Comparison of ENCODE assay signal across 9 cellular contexts in genomic region chr1:117735045-117735992, GRCh38.
DNase-seq lines count a peak whose midpoint lies in the region; ATAC-seq and TF ChIP-seq lines count a peak whose summit lies in the region.
"Had no signal": no experiment of that assay in that cellular context is flagged by ENCODE, and none has a peak within 500 bp of the region (broad histone marks: within the 10 kb centered on the region; RNA-seq: fewer than 3 reads in every experiment).

No MANE protein-coding gene starts in this region.

- peak overlapping the region; percentile 60; the same call in 1 of the 2 replicates for H3K27ac Mint-ChIP-seq in WTC11

- peaks cover 8% of the 10 kb centered on the region for H3K4me1 Mint-ChIP-seq in WTC11

- H3K9me3 ChIP-seq in parathyroid adenoma (ENCODE audit: control insufficient read depth, low read length): no peaks in the 10 kb centered on the region

- no peaks in the 10 kb centered on the region for H3K79me2 ChIP-seq in parathyroid adenoma

- TF ChIP-seq CTCF in WTC11 (IDR thresholded peaks at IDR 0.05) (no peak), parathyroid adenoma (IDR thresholded peaks at IDR 0.05) (no peak)

- H2AFZ ChIP-seq in parathyroid adenoma: peak overlapping the region; percentile 76

- no peaks in the 10 kb centered on the region for H3K27me3 ChIP-seq in parathyroid adenoma (ENCODE audit: control insufficient read depth, insufficient read depth, low read length)

- H3K4me3 ChIP-seq in parathyroid adenoma (ENCODE audit: low read depth, low read length): peak overlapping the region; percentile 60

- peak overlapping the region; percentile 7; the same call in 1 of the 2 replicates for H3K4me3 Mint-ChIP-seq in WTC11

- no peak overlapping the region for H3K9ac ChIP-seq in parathyroid adenoma

- H3K4me1 ChIP-seq in parathyroid adenoma: no peaks in the 10 kb centered on the region

- H3K36me3 Mint-ChIP-seq in WTC11: no peaks in the 10 kb centered on the region

- no peaks in the 10 kb centered on the region for H3K9me3 Mint-ChIP-seq in WTC11

- no peaks in the 10 kb centered on the region for H3K27me3 Mint-ChIP-seq in WTC11 (ENCODE audit: low read depth)

- CTCF ChIA-PET in WTC11 (lab: Charles Lee): interaction anchor here (1.3 kb wide), 1 partner anchor 23 kb away, joined by 3 read pairs; no protein-coding TSS in a partner anchor

- H3K4me2 ChIP-seq in parathyroid adenoma (ENCODE audit: low read length): peak overlapping the region; percentile 74

- DNase-seq in DMS 273 (lab: John Stamatoyannopoulos, UW; ENCODE audit: unreplicated experiment) (peak; percentile 65), DMS 273 treated with DMSO at 0.1 percent for 48 hours (lab: John Stamatoyannopoulos, UW) (no peak), HT-29 (ENCODE audit: low spot score) (peak; percentile 20), WTC11 (ENCODE audit: low spot score) (no peak), fibroblast of gingiva (ENCODE audit: low read depth) (peak; percentile 35), UCSD-AML1 (lab: John Stamatoyannopoulos, UW; ENCODE audit: unreplicated experiment) (no peak), nucleus accumbens (lab: John Stamatoyannopoulos, UW) (no peak)

- POLR2A ChIA-PET in WTC11 (lab: Charles Lee): no interaction called here

- ATAC-seq in WTC11: no peak; the same call in 1 of the 2 replicates

- peak overlapping the region; percentile 25 for H3K27ac ChIP-seq in parathyroid adenoma
- H3K27ac ChIP-seq: 22Rv1 had no signal

- no peaks in the 10 kb centered on the region for H3K36me3 ChIP-seq in parathyroid adenoma (ENCODE audit: control insufficient read depth, insufficient read depth, low read length)

TF ChIP-seq in WTC11, 78 proteins besides CTCF, POLR2A, EP300 and RAD21:
- TF ChIP-seq ZNF232 (CRISPR knock-in tag; IDR thresholded peaks at IDR 0.05) (no peak), STAT6 (CRISPR knock-in tag; conservative IDR thresholded peaks at IDR 0.05; ENCODE audit: low read depth) (no peak), MAX (CRISPR knock-in tag; IDR thresholded peaks at IDR 0.05) (no peak)

Comparison
In these comparisons a context has a peak if more than half of its experiments do, and no peak if none do; other contexts are left out.
1. DNase-seq: peak in DMS 273 (single experiment), HT-29 (single experiment) and fibroblast of gingiva (single experiment); none in DMS 273 treated with DMSO at 0.1 percent for 48 hours (single experiment), WTC11 (single experiment), UCSD-AML1 (single experiment) and nucleus accumbens (0 of 56).